ENCODE assay signal across 31 cellular contexts in the genomic region with DNA sequence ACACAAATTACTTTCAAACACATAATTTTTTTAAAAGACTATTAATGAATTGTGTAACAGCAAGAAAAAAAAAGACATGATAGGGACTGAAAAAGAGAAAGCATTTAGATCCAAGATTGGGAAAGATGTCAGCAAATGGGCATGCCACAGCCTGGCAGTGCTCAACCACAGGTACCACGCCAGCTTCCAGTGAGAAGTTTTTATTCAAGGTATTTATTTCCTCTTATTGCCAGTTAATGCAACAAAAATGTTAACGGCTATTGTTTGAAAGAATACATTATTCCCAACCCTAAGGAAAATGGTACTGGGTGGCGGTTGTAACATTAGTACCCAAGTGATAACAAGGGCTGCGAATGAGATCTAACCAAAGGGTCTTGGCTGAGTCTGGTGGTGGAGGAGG. TPM values are rescaled to one million over a fixed set of nuclear protein-coding genes. Genes with fewer than 3 reads are reported as not detected.
DNase-seq lines count a peak whose midpoint lies in the region; ATAC-seq and TF ChIP-seq lines count a peak whose summit lies in the region.
"Had no signal": no experiment of that assay in that cellular context is flagged by ENCODE, and none has a peak within 500 bp of the region (broad histone marks: within the 10 kb centered on the region; RNA-seq: fewer than 3 reads in every experiment).

No MANE protein-coding gene starts in this region.

- TF ChIP-seq CTCF in vagina (IDR thresholded peaks at IDR 0.05) (no peak), dorsolateral prefrontal cortex (IDR thresholded peaks at IDR 0.05 in 54 of 56, conservative IDR thresholded peaks at IDR 0.05 in 2 of 56; ENCODE audit: low read depth in 1 of 56, partially characterized antibody in 56 of 56) (no peak)

- no peaks in the 10 kb centered on the region for H3K9me3 ChIP-seq in vagina
- H3K9me3 ChIP-seq: ascending aorta, left lung, MG63, pancreas, tibial artery had no signal

- H3K36me3 Mint-ChIP-seq in activated T-cell treated with anti-CD3 and anti-CD28 coated beads, Interleukin-2, amount 50 U/mL, for 24 hours (ENCODE audit: low read depth): peaks cover 54% of the 10 kb centered on the region
- H3K36me3 Mint-ChIP-seq in activated T-cell treated with anti-CD3 and anti-CD28 coated beads, Interleukin-2, amount 50 U/mL, for 72 hours (ENCODE audit: insufficient read depth in 2 of 2): peaks cover 0 to 15% of the 10 kb centered on the region in 2 donors
- peaks cover 47% of the 10 kb centered on the region for H3K36me3 Mint-ChIP-seq in activated CD8-positive, alpha-beta T cell treated with anti-CD3 and anti-CD28 coated beads, Interleukin-2, amount 10 ng/mL, durations not matched to agents 7 days and 5 days (ENCODE audit: low read depth)
- H3K36me3 Mint-ChIP-seq in memory B cell: peaks cover 12% of the 10 kb centered on the region

- H3K4me3 Mint-ChIP-seq in activated T-cell treated with anti-CD3 and anti-CD28 coated beads, Interleukin-2, amount 50 U/mL, for 24 hours: no peak overlapping the region
- no peak overlapping the region for H3K4me3 Mint-ChIP-seq in activated T-cell treated with anti-CD3 and anti-CD28 coated beads, Interleukin-2, amount 50 U/mL, for 72 hours
- no peak overlapping the region for H3K4me3 Mint-ChIP-seq in activated CD8-positive, alpha-beta T cell treated with anti-CD3 and anti-CD28 coated beads, Interleukin-2, amount 10 ng/mL, durations not matched to agents 7 days and 5 days
- H3K4me3 Mint-ChIP-seq in memory B cell: no peak overlapping the region
- H3K4me3 Mint-ChIP-seq: activated CD8-positive, alpha-beta memory T cell treated with anti-CD3 and anti-CD28 coated beads, Interleukin-2, amount 10 ng/mL, durations not matched to agents 7 days and 5 days; mesothelial cell of epicardium; T-cell had no signal

- CTCF ChIA-PET in activated CD8-positive, alpha-beta T cell treated with anti-CD3 and anti-CD28 coated beads, Interleukin-2, amount 10 ng/mL, durations not matched to agents 7 days and 5 days (lab: Charles Lee): interaction anchor here (0.9 kb wide), 1 partner anchor 8 kb away, joined by 3 read pairs; no protein-coding TSS in a partner anchor

- H3K27me3 ChIP-seq in vagina (no peaks in the 10 kb centered on the region), dorsolateral prefrontal cortex (no peaks in the 10 kb centered on the region)
- H3K27me3 ChIP-seq: ascending aorta, left lung, MG63, pancreas, tibial artery had no signal

- POLR2A ChIA-PET in activated CD8-positive, alpha-beta T cell treated with anti-CD3 and anti-CD28 coated beads, Interleukin-2, amount 10 ng/mL, durations not matched to agents 7 days and 5 days (lab: Charles Lee): no interaction called here

- DNase-seq in activated T-cell treated with anti-CD3 and anti-CD28 coated beads, Interleukin-2, amount 50 U/mL, for 24 hours: no peak
- DNase-seq in activated T-cell treated with anti-CD3 and anti-CD28 coated beads, Interleukin-2, amount 50 U/mL, for 72 hours: no peak
- no peak for DNase-seq in activated CD8-positive, alpha-beta T cell treated with anti-CD3 and anti-CD28 coated beads, Interleukin-2, amount 10 ng/mL, durations not matched to agents 7 days and 5 days
- DNase-seq in memory B cell (ENCODE audit: low spot score in 2 of 2) (no peak), vagina (ENCODE audit: extremely low spot score in 2 of 2) (no peak), dorsolateral prefrontal cortex (no peak), NCI-H1048 (lab: John Stamatoyannopoulos, UW) (no peak)
- no peak for DNase-seq in activated effector memory CD4-positive, alpha-beta T cell treated with anti-CD3 and anti-CD28 coated beads, Interleukin-2, amount 50 U/mL, for 16 hours
- DNase-seq: 8988T; activated CD4-positive, alpha-beta T cell treated with anti-CD3 and anti-CD28 coated beads for 48 hours; activated CD8-positive, alpha-beta memory T cell treated with anti-CD3 and anti-CD28 coated beads, Interleukin-2, amount 10 ng/mL, durations not matched to agents 7 days and 5 days; cerebellar nuclear complex; GF-D8; hippocampal formation; KBM-7; left lung; MG63; NCI-H1436 treated with DMSO at 0.1 percent for 48 hours; NCI-H510A; NK-92 treated with Interleukin-12 subunit alpha and Interleukin-12 subunit beta, amount 100 ng/mL, for 24 hours; pancreas; right cardiac atrium; stimulated activated CD4-positive, alpha-beta T cell treated with anti-CD3 and anti-CD28 coated beads, Interleukin-12 subunit alpha, Interleukin-12 subunit beta, amount 100 ng/mL, for 4 hours; stimulated activated CD4-positive, alpha-beta T cell treated with anti-CD3 and anti-CD28 coated beads, Interleukin-4, amount 100 ng/mL, for 4 hours; stimulated activated naive CD8-positive, alpha-beta T cell treated with anti-CD3 and anti-CD28 coated beads, Interleukin-15, Interleukin-2, amounts not matched to agents 100 U/mL and 50 U/mL, for 24 hours; T-cell; tibial artery had no signal

- H3K4me3 ChIP-seq in vagina (no peak overlapping the region), dorsolateral prefrontal cortex (no peak overlapping the region)
- H3K4me3 ChIP-seq: ascending aorta, left lung, MG63, pancreas, tibial artery had no signal

- TF ChIP-seq POLR2A in vagina (IDR thresholded peaks at IDR 0.05): no peak

- no peaks in the 10 kb centered on the region for H3K27me3 Mint-ChIP-seq in activated T-cell treated with anti-CD3 and anti-CD28 coated beads, Interleukin-2, amount 50 U/mL, for 24 hours
- no peaks in the 10 kb centered on the region for H3K27me3 Mint-ChIP-seq in activated T-cell treated with anti-CD3 and anti-CD28 coated beads, Interleukin-2, amount 50 U/mL, for 72 hours (ENCODE audit: low read depth)
- H3K27me3 Mint-ChIP-seq in activated CD8-positive, alpha-beta T cell treated with anti-CD3 and anti-CD28 coated beads, Interleukin-2, amount 10 ng/mL, durations not matched to agents 7 days and 5 days (ENCODE audit: low read depth): no peaks in the 10 kb centered on the region
- H3K27me3 Mint-ChIP-seq in memory B cell: no peaks in the 10 kb centered on the region
- H3K27me3 Mint-ChIP-seq: activated CD8-positive, alpha-beta memory T cell treated with anti-CD3 and anti-CD28 coated beads, Interleukin-2, amount 10 ng/mL, durations not matched to agents 7 days and 5 days; T-cell had no signal

- intact Hi-C loops in vagina (cut with DNase I) (no loop called here), dorsolateral prefrontal cortex (cut with DNase I) (no loop called here)

- ATAC-seq in activated T-cell treated with anti-CD3 and anti-CD28 coated beads, Interleukin-2, amount 50 U/mL, for 72 hours (replicated peaks in 1 of 2): no peak
- ATAC-seq in activated CD8-positive, alpha-beta T cell treated with anti-CD3 and anti-CD28 coated beads, Interleukin-2, amount 10 ng/mL, durations not matched to agents 7 days and 5 days: no peak
- no peak for ATAC-seq in memory B cell (ENCODE audit: low read depth)
- ATAC-seq: activated CD8-positive, alpha-beta memory T cell treated with anti-CD3 and anti-CD28 coated beads, Interleukin-2, amount 10 ng/mL, durations not matched to agents 7 days and 5 days; activated naive CD4-positive, alpha-beta T cell treated with anti-CD3 and anti-CD28 coated beads, Interleukin-2, amount 50 U/mL, for 72 hours; left lung; Panc1; pancreas; right cardiac atrium; T-cell had no signal

- peaks cover 0 to 16% of the 10 kb centered on the region in 2 donors for H3K36me3 ChIP-seq in vagina
- H3K36me3 ChIP-seq: ascending aorta, MG63 had no signal

- peaks cover 85% of the 10 kb centered on the region for H3K4me1 Mint-ChIP-seq in activated T-cell treated with anti-CD3 and anti-CD28 coated beads, Interleukin-2, amount 50 U/mL, for 24 hours (ENCODE audit: low read depth)
- peaks cover 73% of the 10 kb centered on the region for H3K4me1 Mint-ChIP-seq in activated T-cell treated with anti-CD3 and anti-CD28 coated beads, Interleukin-2, amount 50 U/mL, for 72 hours (ENCODE audit: low read depth)
- H3K4me1 Mint-ChIP-seq in activated CD8-positive, alpha-beta T cell treated with anti-CD3 and anti-CD28 coated beads, Interleukin-2, amount 10 ng/mL, durations not matched to agents 7 days and 5 days (ENCODE audit: low read depth): peaks cover 47% of the 10 kb centered on the region
- peaks cover 12% of the 10 kb centered on the region for H3K4me1 Mint-ChIP-seq in memory B cell

- H3K9me3 Mint-ChIP-seq in activated T-cell treated with anti-CD3 and anti-CD28 coated beads, Interleukin-2, amount 50 U/mL, for 24 hours: no peaks in the 10 kb centered on the region
- no peaks in the 10 kb centered on the region for H3K9me3 Mint-ChIP-seq in activated T-cell treated with anti-CD3 and anti-CD28 coated beads, Interleukin-2, amount 50 U/mL, for 72 hours
- no peaks in the 10 kb centered on the region for H3K9me3 Mint-ChIP-seq in activated CD8-positive, alpha-beta T cell treated with anti-CD3 and anti-CD28 coated beads, Interleukin-2, amount 10 ng/mL, durations not matched to agents 7 days and 5 days (ENCODE audit: insufficient read depth)
- no peaks in the 10 kb centered on the region for H3K9me3 Mint-ChIP-seq in memory B cell
- H3K9me3 Mint-ChIP-seq: mesothelial cell of epicardium, T-cell had no signal

- no peak overlapping the region for H3K27ac ChIP-seq in vagina
- no peak overlapping the region for H3K27ac ChIP-seq in dorsolateral prefrontal cortex
- H3K27ac ChIP-seq: ascending aorta, left lung, pancreas, tibial artery had no signal

- peak overlapping the region; percentile 44 for H3K27ac Mint-ChIP-seq in activated T-cell treated with anti-CD3 and anti-CD28 coated beads, Interleukin-2, amount 50 U/mL, for 24 hours
- H3K27ac Mint-ChIP-seq in activated T-cell treated with anti-CD3 and anti-CD28 coated beads, Interleukin-2, amount 50 U/mL, for 72 hours: no peak overlapping the region
- peak overlapping the region; percentile 33 for H3K27ac Mint-ChIP-seq in activated CD8-positive, alpha-beta T cell treated with anti-CD3 and anti-CD28 coated beads, Interleukin-2, amount 10 ng/mL, durations not matched to agents 7 days and 5 days
- peak overlapping the region; percentile 6 for H3K27ac Mint-ChIP-seq in memory B cell
- H3K27ac Mint-ChIP-seq: activated CD8-positive, alpha-beta memory T cell treated with anti-CD3 and anti-CD28 coated beads, Interleukin-2, amount 10 ng/mL, durations not matched to agents 7 days and 5 days; activated naive CD4-positive, alpha-beta T cell treated with anti-CD3 and anti-CD28 coated beads, Interleukin-2, amount 50 U/mL, for 72 hours; mesothelial cell of epicardium had no signal

- H3K4me1 ChIP-seq in vagina: peaks cover 26% of the 10 kb centered on the region
- H3K4me1 ChIP-seq: ascending aorta, tibial artery had no signal

RNA-seq across cellular contexts. Expression of a gene that starts 50.1 kb away (rescaled TPM):
- total RNA-seq in activated T-cell treated with anti-CD3 and anti-CD28 coated beads, Interleukin-2, amount 50 U/mL, for 72 hours: 10 to 100 TPM; 38.8 to 41.3 TPM
- 10 to 100 TPM; 71.5 to 72.2 TPM for total RNA-seq in activated CD8-positive, alpha-beta T cell treated with anti-CD3 and anti-CD28 coated beads, Interleukin-2, amount 10 ng/mL, durations not matched to agents 7 days and 5 days
- total RNA-seq in vagina (42.5 TPM), dorsolateral prefrontal cortex (10 to 100 TPM; 15.1 to 55.8 (median 34.2) TPM)
